1 cellular context compared by ENCODE assay signal in the genomic region with DNA sequence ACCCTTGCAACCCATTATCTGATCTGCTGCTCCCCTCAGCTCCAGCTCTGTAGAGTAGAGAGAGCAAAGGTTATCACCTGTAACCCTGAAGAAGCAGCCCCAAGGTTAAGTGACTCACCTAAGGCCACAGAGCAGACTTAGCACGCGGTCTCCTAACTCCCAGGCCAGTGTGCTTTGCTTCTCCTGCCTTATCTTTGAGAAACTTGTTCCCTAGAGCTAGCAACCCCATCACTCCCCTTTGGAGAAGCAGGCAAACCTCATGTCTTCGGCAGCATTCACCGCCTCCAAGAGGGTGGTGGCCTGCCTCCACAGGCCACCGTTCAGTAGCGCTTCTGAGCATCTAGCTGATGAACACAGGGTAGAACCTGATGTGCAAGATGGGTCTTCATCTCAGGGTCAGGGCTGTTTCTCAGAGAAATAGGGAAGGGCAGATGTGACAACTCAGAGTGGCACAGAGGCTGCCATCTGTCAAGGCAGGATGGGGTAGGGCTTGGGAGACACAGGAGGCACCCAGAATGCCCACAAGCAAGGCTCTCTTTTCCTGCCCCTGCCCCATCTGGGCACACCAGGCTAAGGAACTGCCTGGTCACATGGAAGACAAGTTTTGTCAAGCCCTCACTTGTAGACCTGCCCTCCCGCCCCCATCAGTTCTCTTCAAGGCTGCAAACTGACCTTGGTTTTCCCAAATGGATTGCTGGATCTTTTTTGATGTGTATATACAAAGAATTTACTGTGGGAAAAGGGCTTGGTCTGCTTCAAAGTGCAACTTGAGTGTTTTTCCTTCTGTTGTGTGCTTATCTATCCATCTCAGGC.
TF ChIP-seq lines count a peak whose summit lies in the region.

No MANE protein-coding gene starts in this region.

TF ChIP-seq in GM12878, 131 proteins besides CTCF, POLR2A, EP300 and RAD21:
- TF ChIP-seq, protein P1, sequence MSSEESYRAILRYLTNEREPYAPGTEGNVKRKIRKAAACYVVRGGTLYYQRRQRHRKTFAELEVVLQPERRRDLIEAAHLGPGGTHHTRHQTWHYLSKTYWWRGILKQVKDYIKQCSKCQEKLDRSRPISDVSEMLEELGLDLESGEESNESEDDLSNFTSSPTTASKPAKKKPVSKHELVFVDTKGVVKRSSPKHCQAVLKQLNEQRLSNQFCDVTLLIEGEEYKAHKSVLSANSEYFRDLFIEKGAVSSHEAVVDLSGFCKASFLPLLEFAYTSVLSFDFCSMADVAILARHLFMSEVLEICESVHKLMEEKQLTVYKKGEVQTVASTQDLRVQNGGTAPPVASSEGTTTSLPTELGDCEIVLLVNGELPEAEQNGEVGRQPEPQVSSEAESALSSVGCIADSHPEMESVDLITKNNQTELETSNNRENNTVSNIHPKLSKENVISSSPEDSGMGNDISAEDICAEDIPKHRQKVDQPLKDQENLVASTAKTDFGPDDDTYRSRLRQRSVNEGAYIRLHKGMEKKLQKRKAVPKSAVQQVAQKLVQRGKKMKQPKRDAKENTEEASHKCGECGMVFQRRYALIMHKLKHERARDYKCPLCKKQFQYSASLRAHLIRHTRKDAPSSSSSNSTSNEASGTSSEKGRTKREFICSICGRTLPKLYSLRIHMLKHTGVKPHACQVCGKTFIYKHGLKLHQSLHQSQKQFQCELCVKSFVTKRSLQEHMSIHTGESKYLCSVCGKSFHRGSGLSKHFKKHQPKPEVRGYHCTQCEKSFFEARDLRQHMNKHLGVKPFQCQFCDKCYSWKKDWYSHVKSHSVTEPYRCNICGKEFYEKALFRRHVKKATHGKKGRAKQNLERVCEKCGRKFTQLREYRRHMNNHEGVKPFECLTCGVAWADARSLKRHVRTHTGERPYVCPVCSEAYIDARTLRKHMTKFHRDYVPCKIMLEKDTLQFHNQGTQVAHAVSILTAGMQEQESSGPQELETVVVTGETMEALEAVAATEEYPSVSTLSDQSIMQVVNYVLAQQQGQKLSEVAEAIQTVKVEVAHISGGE (CRISPR knock-in tag; IDR thresholded peaks at IDR 0.05), result no peak
- TF ChIP-seq POLR2AphosphoS5 (IDR thresholded peaks at IDR 0.05; ENCODE audit: low read length) (peak; percentile 56; the same call in 1 of the 2 replicates), SIX5 (IDR thresholded peaks at IDR 0.05; ENCODE audit: low read depth, low read length, severe bottlenecking) (no peak), NFIC (IDR thresholded peaks at IDR 0.05; ENCODE audit: low read depth, low read length) (no peak)
